ENCODE assay signal across 1 cellular context in the genomic region with DNA sequence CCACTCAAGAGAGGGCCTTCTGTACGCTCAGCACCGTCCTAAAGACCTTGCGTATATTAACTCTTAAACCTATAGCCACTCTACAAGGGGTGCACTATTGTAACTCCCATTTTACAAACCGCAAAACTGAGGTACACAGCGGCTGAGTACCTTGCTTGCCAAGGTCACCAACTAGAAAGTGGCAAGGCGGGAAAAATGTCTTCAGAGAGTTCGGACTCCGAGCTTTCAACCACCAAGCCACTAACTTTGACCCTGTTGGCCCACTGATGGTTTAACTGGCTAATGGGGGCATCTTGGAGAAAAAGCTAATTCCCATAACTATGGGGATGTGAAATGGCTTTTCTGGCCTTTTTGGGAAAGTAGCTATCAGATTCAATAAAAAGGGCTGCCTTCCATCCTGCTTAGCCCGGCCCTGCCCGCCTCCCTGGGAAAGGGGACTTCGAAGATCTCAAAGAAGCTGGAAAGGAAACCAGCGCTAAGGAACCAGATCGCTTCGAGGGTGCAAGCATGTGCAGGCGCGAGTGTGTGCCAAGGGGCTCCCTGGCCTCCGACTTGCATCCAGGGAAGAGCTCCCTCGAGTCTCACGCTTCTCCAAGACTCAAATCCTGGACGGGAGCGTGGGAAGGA.
TF ChIP-seq lines count a peak whose summit lies in the region.

No MANE protein-coding gene starts in this region.

TF ChIP-seq in H1, 55 proteins besides CTCF, POLR2A, EP300 and RAD21:
- no peak for TF ChIP-seq ASH2L (IDR thresholded peaks at IDR 0.05; ENCODE audit: low read length)
- TF ChIP-seq EZH2 (IDR thresholded peaks at IDR 0.05; ENCODE audit: low read depth, low read length, severe bottlenecking) = peak; percentile 96
- no peak for TF ChIP-seq SIN3A (conservative IDR thresholded peaks at IDR 0.05 in 1 of 2, IDR thresholded peaks at IDR 0.05 in 1 of 2; ENCODE audit: low read depth in 1 of 2, low read length in 2 of 2)
- TF ChIP-seq, protein P1, sequence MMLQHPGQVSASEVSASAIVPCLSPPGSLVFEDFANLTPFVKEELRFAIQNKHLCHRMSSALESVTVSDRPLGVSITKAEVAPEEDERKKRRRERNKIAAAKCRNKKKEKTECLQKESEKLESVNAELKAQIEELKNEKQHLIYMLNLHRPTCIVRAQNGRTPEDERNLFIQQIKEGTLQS (IDR thresholded peaks at IDR 0.05; ENCODE audit: insufficient read depth, low read depth, low read length) = no peak
- TF ChIP-seq SIRT6 (IDR thresholded peaks at IDR 0.05; ENCODE audit: low read length) = no peak
- no peak for TF ChIP-seq HDAC6 (IDR thresholded peaks at IDR 0.05; ENCODE audit: low read depth, low read length)
- no peak for TF ChIP-seq RFX5 (IDR thresholded peaks at IDR 0.05; ENCODE audit: borderline replicate concordance, low read depth, low read length)
- no peak for TF ChIP-seq POU5F1 (IDR thresholded peaks at IDR 0.05; ENCODE audit: low read depth, low read length)
- TF ChIP-seq CHD1 (IDR thresholded peaks at IDR 0.05; ENCODE audit: low read depth, low read length) = no peak
- TF ChIP-seq, protein P2, sequence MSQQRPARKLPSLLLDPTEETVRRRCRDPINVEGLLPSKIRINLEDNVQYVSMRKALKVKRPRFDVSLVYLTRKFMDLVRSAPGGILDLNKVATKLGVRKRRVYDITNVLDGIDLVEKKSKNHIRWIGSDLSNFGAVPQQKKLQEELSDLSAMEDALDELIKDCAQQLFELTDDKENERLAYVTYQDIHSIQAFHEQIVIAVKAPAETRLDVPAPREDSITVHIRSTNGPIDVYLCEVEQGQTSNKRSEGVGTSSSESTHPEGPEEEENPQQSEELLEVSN (IDR thresholded peaks at IDR 0.05) = peak; percentile 62
- no peak for TF ChIP-seq JUND (IDR thresholded peaks at IDR 0.05; ENCODE audit: low read length)
- TF ChIP-seq BACH1 (IDR thresholded peaks at IDR 0.05; ENCODE audit: low read length) = no peak
- TF ChIP-seq YY1 (IDR thresholded peaks at IDR 0.05; ENCODE audit: low read depth, low read length) = no peak
- no peak for TF ChIP-seq SP4 (IDR thresholded peaks at IDR 0.05; ENCODE audit: low read length)
- TF ChIP-seq RBBP5 (IDR thresholded peaks at IDR 0.05; ENCODE audit: borderline replicate concordance, low read depth, low read length) = 0 out of 2 replicates have a peak, but pooled peaks have one; percentile 14
- TF ChIP-seq CBX5 (IDR thresholded peaks at IDR 0.05; ENCODE audit: low read depth, low read length) = no peak
- TF ChIP-seq GABPA (IDR thresholded peaks at IDR 0.05; ENCODE audit: borderline replicate concordance, insufficient read depth, low read length) = no peak
- no peak for TF ChIP-seq NRF1 (IDR thresholded peaks at IDR 0.05; ENCODE audit: low read depth, low read length)
- TF ChIP-seq MAFK (IDR thresholded peaks at IDR 0.05; ENCODE audit: low read depth, low read length) = no peak
- no peak for TF ChIP-seq ZNF274 (IDR thresholded peaks at IDR 0.05; ENCODE audit: borderline replicate concordance, extremely low read depth, low read length)
- no peak for TF ChIP-seq TAF7 (optimal IDR thresholded peaks at IDR 0.05; ENCODE audit: borderline replicate concordance, low read depth, low read length)
- TF ChIP-seq SUZ12 (IDR thresholded peaks at IDR 0.05; ENCODE audit: low read length) = peak; percentile 97
- TF ChIP-seq, protein P3, sequence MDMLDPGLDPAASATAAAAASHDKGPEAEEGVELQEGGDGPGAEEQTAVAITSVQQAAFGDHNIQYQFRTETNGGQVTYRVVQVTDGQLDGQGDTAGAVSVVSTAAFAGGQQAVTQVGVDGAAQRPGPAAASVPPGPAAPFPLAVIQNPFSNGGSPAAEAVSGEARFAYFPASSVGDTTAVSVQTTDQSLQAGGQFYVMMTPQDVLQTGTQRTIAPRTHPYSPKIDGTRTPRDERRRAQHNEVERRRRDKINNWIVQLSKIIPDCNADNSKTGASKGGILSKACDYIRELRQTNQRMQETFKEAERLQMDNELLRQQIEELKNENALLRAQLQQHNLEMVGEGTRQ (IDR thresholded peaks at IDR 0.05; ENCODE audit: low read length) = no peak
- peak; percentile 78 for TF ChIP-seq RNF2 (IDR thresholded peaks at IDR 0.05; ENCODE audit: borderline replicate concordance, low read depth, low read length, missing control alignments, poor library complexity, severe bottlenecking)
- TF ChIP-seq KDM1A (IDR thresholded peaks at IDR 0.05; ENCODE audit: borderline replicate concordance, low read length) = no peak
- no peak for TF ChIP-seq NANOG (IDR thresholded peaks at IDR 0.05; ENCODE audit: insufficient read depth, low read depth, low read length, poor library complexity, severe bottlenecking)
- no peak for TF ChIP-seq CHD2 (IDR thresholded peaks at IDR 0.05; ENCODE audit: low read length)
- TF ChIP-seq SP1 (IDR thresholded peaks at IDR 0.05; ENCODE audit: low read depth, low read length) = no peak
- no peak for TF ChIP-seq SIX5 (IDR thresholded peaks at IDR 0.05; ENCODE audit: low read depth, low read length)
- TF ChIP-seq, protein P4, sequence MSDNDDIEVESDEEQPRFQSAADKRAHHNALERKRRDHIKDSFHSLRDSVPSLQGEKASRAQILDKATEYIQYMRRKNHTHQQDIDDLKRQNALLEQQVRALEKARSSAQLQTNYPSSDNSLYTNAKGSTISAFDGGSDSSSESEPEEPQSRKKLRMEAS (IDR thresholded peaks at IDR 0.05) = peak; percentile 67
- no peak for TF ChIP-seq SP2 (IDR thresholded peaks at IDR 0.05; ENCODE audit: low read length)
- no peak for TF ChIP-seq SRF (IDR thresholded peaks at IDR 0.05; ENCODE audit: low read depth, low read length)
- no peak for TF ChIP-seq PHF8 (conservative IDR thresholded peaks at IDR 0.05; ENCODE audit: low read depth, low read length)
- TF ChIP-seq TEAD4 (IDR thresholded peaks at IDR 0.05; ENCODE audit: low read depth, low read length) = no peak
- TF ChIP-seq CEBPB (IDR thresholded peaks at IDR 0.05; ENCODE audit: low read depth, low read length) = no peak
- TF ChIP-seq TBP (IDR thresholded peaks at IDR 0.05; ENCODE audit: low read depth, low read length) = no peak
- no peak for TF ChIP-seq POLR2AphosphoS5 (IDR thresholded peaks at IDR 0.05; ENCODE audit: low read depth, low read length)
- no peak for TF ChIP-seq EGR1 (IDR thresholded peaks at IDR 0.05; ENCODE audit: borderline replicate concordance, low read depth, low read length)
- no peak for TF ChIP-seq SAP30 (IDR thresholded peaks at IDR 0.05; ENCODE audit: insufficient read depth, insufficient replicate concordance, low read length)
- no peak for TF ChIP-seq TAF1 (IDR thresholded peaks at IDR 0.05; ENCODE audit: low read depth, low read length)
- no peak for TF ChIP-seq BRCA1 (IDR thresholded peaks at IDR 0.05; ENCODE audit: low read depth, low read length)
- no peak for TF ChIP-seq TCF12 (IDR thresholded peaks at IDR 0.05; ENCODE audit: low read depth, low read length)
- TF ChIP-seq GTF2F1 (IDR thresholded peaks at IDR 0.05; ENCODE audit: borderline replicate concordance, low read depth, low read length) = no peak
